In the genomic region with DNA sequence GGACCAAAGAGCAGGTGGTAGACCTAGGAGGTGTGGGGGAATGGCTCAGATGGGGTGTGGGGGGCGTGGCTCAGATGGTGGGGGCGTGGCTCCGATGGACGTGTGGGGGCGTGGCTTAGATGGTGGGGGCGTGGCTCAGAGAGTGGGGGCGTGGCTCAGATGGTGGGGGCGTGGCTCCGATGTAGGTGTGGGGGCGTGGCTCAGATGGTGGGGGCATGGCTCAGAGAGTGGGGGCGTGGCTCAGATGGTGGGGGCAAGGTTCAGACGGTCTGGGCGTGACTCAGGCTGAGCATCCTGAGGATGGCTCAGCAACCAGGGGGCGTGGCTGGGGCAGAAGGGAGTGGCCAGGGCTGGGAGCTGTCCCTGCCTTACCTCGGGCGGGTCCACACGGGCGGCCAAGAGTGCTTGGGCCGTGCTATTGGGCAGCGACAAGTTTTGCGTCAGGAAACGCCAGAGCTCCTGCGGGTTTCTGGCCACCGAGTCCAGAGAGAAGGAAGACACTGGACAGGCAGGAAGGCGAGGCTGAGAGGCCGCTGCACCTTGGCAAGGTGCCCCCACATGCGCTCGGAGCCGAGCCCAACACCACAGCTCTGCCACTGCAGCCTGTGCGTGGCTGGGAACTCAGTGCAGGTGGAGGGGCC, we compare ENCODE assay signal across 1 cellular context.
TF ChIP-seq lines count a peak whose summit lies in the region.

No MANE protein-coding gene starts in this region.

TF ChIP-seq in IMR-90, 13 proteins besides CTCF, POLR2A, EP300 and RAD21:
- TF ChIP-seq, protein P1, sequence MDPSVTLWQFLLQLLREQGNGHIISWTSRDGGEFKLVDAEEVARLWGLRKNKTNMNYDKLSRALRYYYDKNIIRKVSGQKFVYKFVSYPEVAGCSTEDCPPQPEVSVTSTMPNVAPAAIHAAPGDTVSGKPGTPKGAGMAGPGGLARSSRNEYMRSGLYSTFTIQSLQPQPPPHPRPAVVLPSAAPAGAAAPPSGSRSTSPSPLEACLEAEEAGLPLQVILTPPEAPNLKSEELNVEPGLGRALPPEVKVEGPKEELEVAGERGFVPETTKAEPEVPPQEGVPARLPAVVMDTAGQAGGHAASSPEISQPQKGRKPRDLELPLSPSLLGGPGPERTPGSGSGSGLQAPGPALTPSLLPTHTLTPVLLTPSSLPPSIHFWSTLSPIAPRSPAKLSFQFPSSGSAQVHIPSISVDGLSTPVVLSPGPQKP (IDR thresholded peaks at IDR 0.05; ENCODE audit: borderline replicate concordance, low read depth, low read length) = no peak
- TF ChIP-seq MAZ (IDR thresholded peaks at IDR 0.05; ENCODE audit: borderline replicate concordance, low read depth, low read length) = peak; percentile 93
- TF ChIP-seq USF2 (IDR thresholded peaks at IDR 0.05; ENCODE audit: low read depth, low read length) = 0 out of 2 replicates have a peak, but pooled peaks have one; percentile 1
